ENCODE assay signal across 10 cellular contexts in the genomic region with DNA sequence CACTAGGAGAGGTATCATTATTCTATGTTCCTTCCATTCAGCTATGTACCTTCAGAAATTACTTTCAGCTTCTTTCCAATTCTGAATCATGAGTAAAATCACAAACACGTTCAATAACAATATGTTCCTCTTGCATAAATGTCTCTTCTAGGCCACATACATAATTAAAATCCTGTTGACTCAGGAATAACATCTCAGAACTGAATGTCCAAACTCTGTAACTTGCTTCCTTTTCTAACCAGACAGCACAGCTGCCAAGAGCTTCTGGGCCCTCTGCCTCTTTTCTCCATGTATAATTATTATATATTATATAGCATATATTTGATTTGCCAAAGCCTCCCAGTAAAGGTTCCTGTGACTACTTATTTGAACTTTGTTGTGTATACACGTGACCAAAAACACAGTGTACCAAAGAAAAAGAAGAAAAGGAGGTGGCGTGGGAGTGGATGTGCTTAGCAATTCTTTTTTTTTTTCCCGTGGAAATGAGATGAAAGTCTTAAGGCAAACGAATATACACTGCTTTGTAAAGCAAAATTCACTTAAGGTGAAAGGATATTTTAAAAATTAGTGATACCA. TPM values are rescaled to one million over a fixed set of nuclear protein-coding genes. Genes with fewer than 3 reads are reported as not detected.
DNase-seq lines count a peak whose midpoint lies in the region; TF ChIP-seq lines count a peak whose summit lies in the region.
"Not testable (repeated sequence)": the region's sequence is repeated elsewhere in the genome, so short reads cannot be mapped to it uniquely, and the experiment has no call there.
"Had no signal": no experiment of that assay in that cellular context is flagged by ENCODE, and none has a peak within 500 bp of the region (broad histone marks: within the 10 kb centered on the region; RNA-seq: fewer than 3 reads in every experiment).

No MANE protein-coding gene starts in this region.

- intact Hi-C loops in ascending aorta (cut with DNase I); uterus (cut with DNase I; ENCODE audit: low total_unique reads): not testable (repeated sequence)

- peak overlapping the region; percentile 39 for H3K27ac Mint-ChIP-seq in osteocyte (ENCODE audit: unreplicated experiment)

- H3K27me3 ChIP-seq in ACC112 (ENCODE audit: insufficient read depth, low read length); ascending aorta; uterus: not testable (repeated sequence)

- H2AFZ ChIP-seq in ACC112 (ENCODE audit: low read length, unreplicated experiment): not testable (repeated sequence)

- H3K9me3 Mint-ChIP-seq in osteocyte (ENCODE audit: unreplicated experiment): not testable (repeated sequence)

- TF ChIP-seq POLR2A in uterus (IDR thresholded peaks at IDR 0.05): not testable (repeated sequence)

- TF ChIP-seq CTCF in ascending aorta (IDR thresholded peaks at IDR 0.05); fibroblast of mammary gland (conservative IDR thresholded peaks at IDR 0.05; ENCODE audit: control insufficient read depth, insufficient read depth, low read depth, low read length); osteocyte (IDR thresholded peaks at IDR 0.05); uterus (IDR thresholded peaks at IDR 0.05): not testable (repeated sequence)

- not testable (repeated sequence) for H3K9me3 ChIP-seq in ascending aorta, uterus

- H3K4me3 ChIP-seq in ACC112 (ENCODE audit: low read depth, low read length): peak overlapping the region; percentile 33; the same call in 1 of the 2 replicates
- not testable (repeated sequence) for H3K4me3 ChIP-seq in ascending aorta; fibroblast of mammary gland (ENCODE audit: control insufficient read depth, low read depth, low read length); uterus

- H3K4me1 ChIP-seq in ACC112 (ENCODE audit: control insufficient read depth, insufficient read depth, low read length, unreplicated experiment); ascending aorta; uterus: not testable (repeated sequence)

- peak overlapping the region; percentile 95 for H3K27ac ChIP-seq in ACC112 (ENCODE audit: low read depth, low read length)
- peak overlapping the region; percentile 37 to 53 for H3K27ac ChIP-seq in ascending aorta
- peak overlapping the region; percentile 73 to 88 for H3K27ac ChIP-seq in uterus

- H3K79me2 ChIP-seq in ACC112 (ENCODE audit: control insufficient read depth, insufficient read depth, low read length, unreplicated experiment): not testable (repeated sequence)

- H3K4me1 Mint-ChIP-seq in osteocyte (ENCODE audit: unreplicated experiment): peaks cover 13% of the 10 kb centered on the region

- DNase-seq in LHCN-M2 (ENCODE audit: low read depth) (peak; percentile 25), fibroblast of mammary gland (ENCODE audit: low read depth) (peak; percentile 55), inferior parietal cortex (ENCODE audit: extremely low spot score) (peak; percentile 56), superior temporal gyrus (ENCODE audit: extremely low spot score) (peak; percentile 48)
- not testable (repeated sequence) for DNase-seq in ascending aorta (ENCODE audit: low spot score in 2 of 2); osteocyte (ENCODE audit: extremely low spot score, unreplicated experiment); uterus

- H3K27me3 Mint-ChIP-seq in osteocyte (ENCODE audit: unreplicated experiment): not testable (repeated sequence)

- not testable (repeated sequence) for H3K4me3 Mint-ChIP-seq in osteocyte (ENCODE audit: unreplicated experiment)

- H3K36me3 ChIP-seq in ACC112 (ENCODE audit: insufficient read depth, low read length); ascending aorta; uterus: not testable (repeated sequence)

- not testable (repeated sequence) for H3K36me3 Mint-ChIP-seq in osteocyte (ENCODE audit: unreplicated experiment)

RNA-seq across cellular contexts. Expression of a gene that starts 45.9 kb away (rescaled TPM):
- total RNA-seq in LHCN-M2 (2014; rRNA removed): 23.1 and 28.7 TPM in 2 replicates
- 427 TPM for polyA plus RNA-seq in LHCN-M2 (2012)
- 933 TPM for total RNA-seq in ascending aorta
- total RNA-seq in osteocyte: 412 and 526 TPM in 2 replicates
- 100 to 1,000 TPM in 2 of 4 donors, 10 to 100 TPM in 2; 28.2 to 324 (median 134) TPM for total RNA-seq in uterus
- total RNA-seq: CD4-positive, alpha-beta memory T cell had no signal
- polyA plus RNA-seq: CD14-positive monocyte; CD4-positive, alpha-beta memory T cell had no signal

Comparison
In these comparisons a context has a peak if more than half of its experiments do, and no peak if none do; other contexts are left out.
1. H3K27ac ChIP-seq: peak in every context shown above with its lines; median percentile 95 in ACC112; 80 in uterus; 45 in ascending aorta.